ENCODE assay signal across 1 cellular context in genomic region chr18:54357660-54358494, GRCh38.
TF ChIP-seq lines count a peak whose summit lies in the region.

Gene C18orf54 (plus strand): TSS chr18:54357906. CDS start chr18:54360573, 2,667 bp downstream.
Gene STARD6 (minus strand): TSS chr18:54357858. CDS start chr18:54354573, 3,285 bp downstream.

TF ChIP-seq in PFSK-1, 5 proteins besides CTCF, POLR2A, EP300 and RAD21:
- TF ChIP-seq REST (IDR thresholded peaks at IDR 0.05; ENCODE audit: insufficient read depth in 1 of 2, low read depth in 2 of 2, low read length in 2 of 2), result 0 out of 4 replicates have a peak, but pooled peaks of 1 of the 2 experiments have one; percentile 15
- peak; percentile 52 for TF ChIP-seq FOXP2 (optimal IDR thresholded peaks at IDR 0.05; ENCODE audit: borderline replicate concordance, extremely low read depth, extremely low read length, insufficient read depth)
- TF ChIP-seq SIN3A (IDR thresholded peaks at IDR 0.05; ENCODE audit: borderline replicate concordance, insufficient read depth, low read length), result peak; percentile 66; the same call in 1 of the 2 replicates
- TF ChIP-seq POLR2AphosphoS5 (IDR thresholded peaks at IDR 0.05; ENCODE audit: low read depth, low read length), result peak; percentile 91
- peak; percentile 85 for TF ChIP-seq TAF1 (IDR thresholded peaks at IDR 0.05; ENCODE audit: borderline replicate concordance, insufficient read depth, low read length)
